Comparison of ENCODE assay signal across 8 cellular contexts in genomic region chr9:132651259-132651658, GRCh38. TPM values are rescaled to one million over a fixed set of nuclear protein-coding genes. Genes with fewer than 3 reads are reported as not detected.
DNase-seq lines count a peak whose midpoint lies in the region; ATAC-seq and TF ChIP-seq lines count a peak whose summit lies in the region.

No MANE protein-coding gene starts in this region.

- no peaks in the 10 kb centered on the region for H3K9me2 ChIP-seq in Loucy (replicated peaks; ENCODE audit: low read depth, low read length)

- H3F3A ChIP-seq in Loucy (ENCODE audit: low read depth): no peaks in the 10 kb centered on the region; the same call in 1 of the 2 replicates

- H3K4me1 ChIP-seq in Loucy (ENCODE audit: insufficient read depth, low read length, poor library complexity, severe bottlenecking): no peaks in the 10 kb centered on the region

- no peaks in the 10 kb centered on the region for H3K9me3 ChIP-seq in Loucy (ENCODE audit: insufficient read depth, low read depth, low read length)

- H3K27ac Mint-ChIP-seq in brain (no peak overlapping the region), neural crest cell (ENCODE audit: unreplicated experiment) (no peak overlapping the region)
- H3K27ac Mint-ChIP-seq in natural killer cell treated with Interleukin-12 subunit alpha and Interleukin-12 subunit beta and Interleukin-15 and Interleukin-18, amount 100 ng/mL, for 72 hours: no peak overlapping the region

- no peak overlapping the region for H2AFZ ChIP-seq in Loucy (ENCODE audit: low read length)

- no peaks in the 10 kb centered on the region for H4K20me1 ChIP-seq in Loucy (ENCODE audit: insufficient read depth, low read length, poor library complexity, severe bottlenecking)

- H3K9ac ChIP-seq in Loucy (ENCODE audit: low read depth, low read length, poor library complexity, severe bottlenecking): no peak overlapping the region

- H3K27me3 Mint-ChIP-seq in brain: no peaks in the 10 kb centered on the region
- no peaks in the 10 kb centered on the region for H3K27me3 Mint-ChIP-seq in neural crest cell (ENCODE audit: low read depth)
- no peaks in the 10 kb centered on the region for H3K27me3 Mint-ChIP-seq in natural killer cell treated with Interleukin-12 subunit alpha and Interleukin-12 subunit beta and Interleukin-15 and Interleukin-18, amount 100 ng/mL, for 72 hours

- TF ChIP-seq CTCF in Loucy (conservative IDR thresholded peaks at IDR 0.05; ENCODE audit: low read length) (peak; percentile 64), brain (conservative IDR thresholded peaks at IDR 0.05) (peak; percentile 21 to 66), neural crest cell (conservative IDR thresholded peaks at IDR 0.05) (peak; percentile 67)

- DNase-seq in G401 (ENCODE audit: low spot score): peak; percentile 72
- peak; percentile 11 for DNase-seq in neural crest cell (ENCODE audit: low read depth, low spot score)
- DNase-seq in sciatic nerve (ENCODE audit: low spot score): no peak
- no peak for DNase-seq in natural killer cell treated with Interleukin-12 subunit alpha and Interleukin-12 subunit beta and Interleukin-15 and Interleukin-18, amount 100 ng/mL, for 72 hours (ENCODE audit: low spot score)

- H3K4me2 ChIP-seq in Loucy (ENCODE audit: low read depth, low read length, poor library complexity, severe bottlenecking): no peak overlapping the region

- H3K4me1 Mint-ChIP-seq in brain (no peaks in the 10 kb centered on the region), neural crest cell (no peaks in the 10 kb centered on the region)
- H3K4me1 Mint-ChIP-seq in natural killer cell treated with Interleukin-12 subunit alpha and Interleukin-12 subunit beta and Interleukin-15 and Interleukin-18, amount 100 ng/mL, for 72 hours (ENCODE audit: low read depth in 2 of 2): no peaks in the 10 kb centered on the region

- H3K36me3 Mint-ChIP-seq in brain (peaks cover 44% of the 10 kb centered on the region), neural crest cell (ENCODE audit: low read depth) (peaks cover 3% of the 10 kb centered on the region)
- H3K36me3 Mint-ChIP-seq in natural killer cell treated with Interleukin-12 subunit alpha and Interleukin-12 subunit beta and Interleukin-15 and Interleukin-18, amount 100 ng/mL, for 72 hours: peaks cover 17% of the 10 kb centered on the region

- ATAC-seq in GM21619 (IDR thresholded peaks at IDR 0.05; ENCODE audit: unreplicated experiment): no peak
- ATAC-seq in GM21723 (IDR thresholded peaks at IDR 0.05; ENCODE audit: unreplicated experiment): no peak
- ATAC-seq in sciatic nerve: no peak
- ATAC-seq in natural killer cell treated with Interleukin-12 subunit alpha and Interleukin-12 subunit beta and Interleukin-15 and Interleukin-18, amount 100 ng/mL, for 72 hours: no peak

- H3K36me3 ChIP-seq in Loucy (ENCODE audit: insufficient read depth, low read length): peaks cover 52% of the 10 kb centered on the region; the same call in 1 of the 2 replicates

- in situ Hi-C loops in G401 (cut with HindIII; ENCODE audit: low sequenced_read_pairs): no loop called here

- intact Hi-C loops in sciatic nerve (cut with DNase I): no loop called here

- H3K9me3 Mint-ChIP-seq in brain (no peaks in the 10 kb centered on the region), neural crest cell (no peaks in the 10 kb centered on the region)
- H3K9me3 Mint-ChIP-seq in natural killer cell treated with Interleukin-12 subunit alpha and Interleukin-12 subunit beta and Interleukin-15 and Interleukin-18, amount 100 ng/mL, for 72 hours: no peaks in the 10 kb centered on the region

- H3K4me3 ChIP-seq in Loucy (ENCODE audit: low read length, poor library complexity, severe bottlenecking): no peak overlapping the region

- no peaks in the 10 kb centered on the region for H3K27me3 ChIP-seq in Loucy (ENCODE audit: insufficient read depth, low read length, poor library complexity, severe bottlenecking)

- no peaks in the 10 kb centered on the region for H3K79me2 ChIP-seq in Loucy (ENCODE audit: insufficient read depth, low read length)

- H3K4me3 Mint-ChIP-seq in brain (no peak overlapping the region), neural crest cell (no peak overlapping the region)
- H3K4me3 Mint-ChIP-seq in natural killer cell treated with Interleukin-12 subunit alpha and Interleukin-12 subunit beta and Interleukin-15 and Interleukin-18, amount 100 ng/mL, for 72 hours: no peak overlapping the region

RNA-seq across cellular contexts. Expression of gene DDX31, which starts 18.5 kb away (rescaled TPM):
- 17.6 and 21.9 TPM in 2 replicates for total RNA-seq in G401 (2014; rRNA removed; shearing (Covaris generic))
- 9.0 TPM for polyA plus RNA-seq in brain (ENCODE audit: insufficient read depth, low read depth, low replicate concordance)
- total RNA-seq in neural crest cell: 20.9 and 24.3 TPM in 2 replicates
- 15.1 TPM for total RNA-seq in sciatic nerve
- total RNA-seq in natural killer cell treated with Interleukin-12 subunit alpha and Interleukin-12 subunit beta and Interleukin-15 and Interleukin-18, amount 100 ng/mL, for 72 hours: 10 to 100 TPM; 17.6 to 31.0 TPM

RNA-seq across cellular contexts. Expression of gene GTF3C4, which starts 19.0 kb away (rescaled TPM):
- 21.2 and 24.5 TPM in 2 replicates for total RNA-seq in G401 (2014; rRNA removed; shearing (Covaris generic))
- 24.0 TPM for polyA plus RNA-seq in brain (ENCODE audit: insufficient read depth, low read depth, low replicate concordance)
- total RNA-seq in neural crest cell: 41.7 and 41.9 TPM in 2 replicates
- total RNA-seq in sciatic nerve: 14.4 TPM
- total RNA-seq in natural killer cell treated with Interleukin-12 subunit alpha and Interleukin-12 subunit beta and Interleukin-15 and Interleukin-18, amount 100 ng/mL, for 72 hours: 10 to 100 TPM; 14.4 to 18.8 TPM

Comparison
In these comparisons a context has a peak if more than half of its experiments do, and no peak if none do; other contexts are left out.
1. DNase-seq: peak in G401 (single experiment) and neural crest cell (single experiment); none in sciatic nerve (single experiment) and natural killer cell treated with Interleukin-12 subunit alpha and Interleukin-12 subunit beta and Interleukin-15 and Interleukin-18, amount 100 ng/mL, for 72 hours (single experiment).
2. Peak in every context shown above with its lines, with median percentiles within 50 percentile points of each other: CTCF ChIP-seq.